24 cellular contexts compared by ENCODE assay signal in genomic region chr6:145009691-145010090, GRCh38.
"Had no signal": no experiment of that assay in that cellular context is flagged by ENCODE, and none has a peak within 500 bp of the region (broad histone marks: within the 10 kb centered on the region; RNA-seq: fewer than 3 reads in every experiment).

No MANE protein-coding gene starts in this region.

- H3K4me1 ChIP-seq: esophagus squamous epithelium, lower lobe of right lung, parathyroid adenoma, spleen, upper lobe of right lung had no signal

- ATAC-seq: activated CD8-positive, alpha-beta T cell treated with anti-CD3 and anti-CD28 coated beads for 36 hours; left colon; lower lobe of right lung; sciatic nerve; upper lobe of right lung had no signal

- H3K36me3 ChIP-seq: esophagus squamous epithelium, lower lobe of right lung, spleen, upper lobe of right lung had no signal

- H3K4me3 Mint-ChIP-seq: activated B cell treated with CpG ODN at 0.5 μM for 24 hours; activated CD8-positive, alpha-beta T cell treated with anti-CD3 and anti-CD28 coated beads for 36 hours; dendritic cell treated with granulocyte-macrophage colony-stimulating factor and Interleukin-4, amounts not matched to agents 40 ng/mL and 50 ng/mL, for 4 days; mesothelial cell of epicardium; nephron; T-helper 2 cell treated with Interferon-gamma antibody and Interleukin-4, amounts not matched to agents 5 μg/mL and 100 μg/mL, for 36 hours had no signal

- H3K79me2 ChIP-seq: parathyroid adenoma had no signal

- DNase-seq: activated B cell treated with CpG ODN at 0.5 μM for 24 hours; activated CD4-positive, alpha-beta T cell treated with anti-CD3 and anti-CD28 coated beads for 48 hours; activated CD8-positive, alpha-beta T cell treated with anti-CD3 and anti-CD28 coated beads for 36 hours; activated naive CD4-positive, alpha-beta T cell treated with anti-CD3 and anti-CD28 coated beads, Interleukin-2, amount 50 U/mL, for 16 hours; activated T-cell treated with anti-CD3 and anti-CD28 coated beads, Interleukin-2, amount 50 U/mL, for 1 hour; cerebellar nuclear complex; effector memory CD4-positive, alpha-beta T cell; esophagus squamous epithelium; foreskin melanocyte; glutamatergic neuron; hippocampal formation; islet precursor cell; left colon; lower lobe of right lung; spleen; stimulated activated naive CD4-positive, alpha-beta T cell; upper lobe of right lung had no signal

- H3K9me3 ChIP-seq: esophagus squamous epithelium, lower lobe of right lung, spleen, upper lobe of right lung had no signal

- FAIRE-seq: astrocyte had no signal

- H3K9ac ChIP-seq: parathyroid adenoma had no signal

- H3K4me3 ChIP-seq: esophagus squamous epithelium, lower lobe of right lung, spleen, upper lobe of right lung had no signal

- H2AFZ ChIP-seq: parathyroid adenoma had no signal

- H3K27me3 ChIP-seq: esophagus squamous epithelium, spleen, upper lobe of right lung had no signal

- H3K27ac Mint-ChIP-seq: activated B cell treated with CpG ODN at 0.5 μM for 24 hours; activated CD8-positive, alpha-beta T cell treated with anti-CD3 and anti-CD28 coated beads for 36 hours; dendritic cell treated with granulocyte-macrophage colony-stimulating factor and Interleukin-4, amounts not matched to agents 40 ng/mL and 50 ng/mL, for 4 days; mesothelial cell of epicardium; nephron; T-helper 2 cell treated with Interferon-gamma antibody and Interleukin-4, amounts not matched to agents 5 μg/mL and 100 μg/mL, for 36 hours had no signal

- H3K36me3 Mint-ChIP-seq: mesothelial cell of epicardium had no signal

- H3K27ac ChIP-seq: esophagus squamous epithelium, lower lobe of right lung, parathyroid adenoma, spleen, upper lobe of right lung had no signal

- H3K9me3 Mint-ChIP-seq: activated B cell treated with CpG ODN at 0.5 μM for 24 hours; activated CD8-positive, alpha-beta T cell treated with anti-CD3 and anti-CD28 coated beads for 36 hours; dendritic cell treated with granulocyte-macrophage colony-stimulating factor and Interleukin-4, amounts not matched to agents 40 ng/mL and 50 ng/mL, for 4 days; nephron had no signal

- H3K4me1 Mint-ChIP-seq: activated B cell treated with CpG ODN at 0.5 μM for 24 hours, mesothelial cell of epicardium, nephron had no signal
